Comparison of ENCODE assay signal across 1 cellular context in genomic region chr16:18801197-18801972, GRCh38.
A peak's percentile ranks its signal among the peaks of the same experiment; 100 is the strongest.
TF ChIP-seq lines count a peak whose summit lies in the region.

ARL6IP1 (minus strand) TSS chr16:18801549; CDS start chr16:18801466, 83 bp downstream.

TF ChIP-seq in HEK293, 187 proteins besides CTCF, POLR2A, EP300 and RAD21 (continued from another document and continues in another):
- TF ChIP-seq PRDM2 (tag by site-specific recombination; IDR thresholded peaks at IDR 0.05; ENCODE audit: borderline replicate concordance) (no peak), ZNF335 (tag by site-specific recombination; conservative IDR thresholded peaks at IDR 0.05) (no peak), ZNF776 (tag by site-specific recombination; IDR thresholded peaks at IDR 0.05; ENCODE audit: borderline replicate concordance) (no peak), KLF16 (tag by site-specific recombination; IDR thresholded peaks at IDR 0.05) (peak; percentile 84), ZNF843 (tag by site-specific recombination; IDR thresholded peaks at IDR 0.05) (peak; percentile 70), ZFHX2 (tag by site-specific recombination; conservative IDR thresholded peaks at IDR 0.05) (peak; percentile 83), ZNF785 (tag by site-specific recombination; IDR thresholded peaks at IDR 0.05) (peak; percentile 66; the same call in 1 of the 2 replicates), ZNF449 (tag by site-specific recombination; IDR thresholded peaks at IDR 0.05) (peak; percentile 5; the same call in 1 of the 2 replicates), MZF1 (tag by site-specific recombination; IDR thresholded peaks at IDR 0.05; ENCODE audit: borderline replicate concordance) (peak; percentile 15; the same call in 1 of the 2 replicates), YY2 (tag by site-specific recombination; IDR thresholded peaks at IDR 0.05) (peak; percentile 84), ZNF558 (tag by site-specific recombination; IDR thresholded peaks at IDR 0.05) (no peak), ZNF175 (tag by site-specific recombination; IDR thresholded peaks at IDR 0.05) (no peak), ZSCAN30 (tag by site-specific recombination; IDR thresholded peaks at IDR 0.05) (peak; percentile 81), ZBTB20 (tag by site-specific recombination; IDR thresholded peaks at IDR 0.05) (no peak; the same call in 1 of the 2 replicates), ZNF626 (tag by site-specific recombination; IDR thresholded peaks at IDR 0.05) (no peak), ZNF266 (tag by site-specific recombination; IDR thresholded peaks at IDR 0.05; ENCODE audit: low read depth) (no peak), ZBTB44 (tag by site-specific recombination; IDR thresholded peaks at IDR 0.05) (peak; percentile 54), ZNF146 (tag by site-specific recombination; IDR thresholded peaks at IDR 0.05) (0 out of 2 replicates have a peak, but pooled peaks have one; percentile 4), ZNF792 (tag by site-specific recombination; IDR thresholded peaks at IDR 0.05) (0 out of 2 replicates have a peak, but pooled peaks have one; percentile 68), ZEB2 (tag by site-specific recombination; IDR thresholded peaks at IDR 0.05) (peak; percentile 85), KLF8 (tag by site-specific recombination; IDR thresholded peaks at IDR 0.05) (peak; percentile 72), GLI2 (tag by site-specific recombination; IDR thresholded peaks at IDR 0.05; ENCODE audit: borderline replicate concordance, low read depth) (no peak), ZNF157 (tag by site-specific recombination; IDR thresholded peaks at IDR 0.05) (no peak), ZFP3 (tag by site-specific recombination; IDR thresholded peaks at IDR 0.05; ENCODE audit: low read depth) (no peak), MYNN (tag by site-specific recombination; IDR thresholded peaks at IDR 0.05; ENCODE audit: borderline replicate concordance) (no peak), ZNF221 (tag by site-specific recombination; IDR thresholded peaks at IDR 0.05; ENCODE audit: borderline replicate concordance) (0 out of 2 replicates have a peak, but pooled peaks have one; percentile 36), ZNF23 (tag by site-specific recombination; IDR thresholded peaks at IDR 0.05; ENCODE audit: borderline replicate concordance) (no peak), GLIS2 (tag by site-specific recombination; IDR thresholded peaks at IDR 0.05) (peak; percentile 89), ZNF394 (tag by site-specific recombination; IDR thresholded peaks at IDR 0.05; ENCODE audit: borderline replicate concordance) (peak; percentile 98), ZNF26 (tag by site-specific recombination; IDR thresholded peaks at IDR 0.05) (no peak), GLI4 (tag by site-specific recombination; IDR thresholded peaks at IDR 0.05) (peak; percentile 72; the same call in 1 of the 2 replicates), ZNF292 (tag by site-specific recombination; IDR thresholded peaks at IDR 0.05; ENCODE audit: borderline replicate concordance, low read depth) (no peak), YY1 (tag by site-specific recombination; IDR thresholded peaks at IDR 0.05) (peak; percentile 71), PRDM1 (tag by site-specific recombination; IDR thresholded peaks at IDR 0.05) (peak; percentile 57), ZBTB17 (tag by site-specific recombination; IDR thresholded peaks at IDR 0.05) (peak; percentile 76), ZNF24 (tag by site-specific recombination; IDR thresholded peaks at IDR 0.05) (peak; percentile 70; the same call in 1 of the 2 replicates)
- TF ChIP-seq, protein P1, sequence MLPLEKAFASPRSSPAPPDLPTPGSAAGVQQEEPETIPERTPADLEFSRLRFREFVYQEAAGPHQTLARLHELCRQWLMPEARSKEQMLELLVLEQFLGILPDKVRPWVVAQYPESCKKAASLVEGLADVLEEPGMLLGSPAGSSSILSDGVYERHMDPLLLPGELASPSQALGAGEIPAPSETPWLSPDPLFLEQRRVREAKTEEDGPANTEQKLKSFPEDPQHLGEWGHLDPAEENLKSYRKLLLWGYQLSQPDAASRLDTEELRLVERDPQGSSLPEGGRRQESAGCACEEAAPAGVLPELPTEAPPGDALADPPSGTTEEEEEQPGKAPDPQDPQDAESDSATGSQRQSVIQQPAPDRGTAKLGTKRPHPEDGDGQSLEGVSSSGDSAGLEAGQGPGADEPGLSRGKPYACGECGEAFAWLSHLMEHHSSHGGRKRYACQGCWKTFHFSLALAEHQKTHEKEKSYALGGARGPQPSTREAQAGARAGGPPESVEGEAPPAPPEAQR (tag by site-specific recombination; IDR thresholded peaks at IDR 0.05): 0 out of 2 replicates have a peak, but pooled peaks have one; percentile 59
- TF ChIP-seq, protein P2, sequence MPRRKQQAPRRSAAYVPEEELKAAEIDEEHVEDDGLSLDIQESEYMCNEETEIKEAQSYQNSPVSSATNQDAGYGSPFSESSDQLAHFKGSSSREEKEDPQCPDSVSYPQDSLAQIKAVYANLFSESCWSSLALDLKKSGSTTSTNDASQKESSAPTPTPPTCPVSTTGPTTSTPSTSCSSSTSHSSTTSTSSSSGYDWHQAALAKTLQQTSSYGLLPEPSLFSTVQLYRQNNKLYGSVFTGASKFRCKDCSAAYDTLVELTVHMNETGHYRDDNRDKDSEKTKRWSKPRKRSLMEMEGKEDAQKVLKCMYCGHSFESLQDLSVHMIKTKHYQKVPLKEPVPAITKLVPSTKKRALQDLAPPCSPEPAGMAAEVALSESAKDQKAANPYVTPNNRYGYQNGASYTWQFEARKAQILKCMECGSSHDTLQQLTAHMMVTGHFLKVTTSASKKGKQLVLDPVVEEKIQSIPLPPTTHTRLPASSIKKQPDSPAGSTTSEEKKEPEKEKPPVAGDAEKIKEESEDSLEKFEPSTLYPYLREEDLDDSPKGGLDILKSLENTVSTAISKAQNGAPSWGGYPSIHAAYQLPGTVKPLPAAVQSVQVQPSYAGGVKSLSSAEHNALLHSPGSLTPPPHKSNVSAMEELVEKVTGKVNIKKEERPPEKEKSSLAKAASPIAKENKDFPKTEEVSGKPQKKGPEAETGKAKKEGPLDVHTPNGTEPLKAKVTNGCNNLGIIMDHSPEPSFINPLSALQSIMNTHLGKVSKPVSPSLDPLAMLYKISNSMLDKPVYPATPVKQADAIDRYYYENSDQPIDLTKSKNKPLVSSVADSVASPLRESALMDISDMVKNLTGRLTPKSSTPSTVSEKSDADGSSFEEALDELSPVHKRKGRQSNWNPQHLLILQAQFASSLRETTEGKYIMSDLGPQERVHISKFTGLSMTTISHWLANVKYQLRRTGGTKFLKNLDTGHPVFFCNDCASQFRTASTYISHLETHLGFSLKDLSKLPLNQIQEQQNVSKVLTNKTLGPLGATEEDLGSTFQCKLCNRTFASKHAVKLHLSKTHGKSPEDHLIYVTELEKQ (tag by site-specific recombination; IDR thresholded peaks at IDR 0.05; ENCODE audit: borderline replicate concordance): peak; percentile 15; the same call in 1 of the 2 replicates
- TF ChIP-seq, protein P3, sequence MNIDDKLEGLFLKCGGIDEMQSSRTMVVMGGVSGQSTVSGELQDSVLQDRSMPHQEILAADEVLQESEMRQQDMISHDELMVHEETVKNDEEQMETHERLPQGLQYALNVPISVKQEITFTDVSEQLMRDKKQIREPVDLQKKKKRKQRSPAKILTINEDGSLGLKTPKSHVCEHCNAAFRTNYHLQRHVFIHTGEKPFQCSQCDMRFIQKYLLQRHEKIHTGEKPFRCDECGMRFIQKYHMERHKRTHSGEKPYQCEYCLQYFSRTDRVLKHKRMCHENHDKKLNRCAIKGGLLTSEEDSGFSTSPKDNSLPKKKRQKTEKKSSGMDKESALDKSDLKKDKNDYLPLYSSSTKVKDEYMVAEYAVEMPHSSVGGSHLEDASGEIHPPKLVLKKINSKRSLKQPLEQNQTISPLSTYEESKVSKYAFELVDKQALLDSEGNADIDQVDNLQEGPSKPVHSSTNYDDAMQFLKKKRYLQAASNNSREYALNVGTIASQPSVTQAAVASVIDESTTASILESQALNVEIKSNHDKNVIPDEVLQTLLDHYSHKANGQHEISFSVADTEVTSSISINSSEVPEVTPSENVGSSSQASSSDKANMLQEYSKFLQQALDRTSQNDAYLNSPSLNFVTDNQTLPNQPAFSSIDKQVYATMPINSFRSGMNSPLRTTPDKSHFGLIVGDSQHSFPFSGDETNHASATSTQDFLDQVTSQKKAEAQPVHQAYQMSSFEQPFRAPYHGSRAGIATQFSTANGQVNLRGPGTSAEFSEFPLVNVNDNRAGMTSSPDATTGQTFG (tag by site-specific recombination; IDR thresholded peaks at IDR 0.05; ENCODE audit: borderline replicate concordance): 0 out of 2 replicates have a peak, but pooled peaks have one; percentile 46
